ENCODE assay signal across 28 cellular contexts in genomic region chr4:51997647-51998046, GRCh38. TPM values are rescaled to one million over a fixed set of nuclear protein-coding genes. Genes with fewer than 3 reads are reported as not detected.
DNase-seq lines count a peak whose midpoint lies in the region; ATAC-seq and TF ChIP-seq lines count a peak whose summit lies in the region.
"Had no signal": no experiment of that assay in that cellular context is flagged by ENCODE, and none has a peak within 500 bp of the region (broad histone marks: within the 10 kb centered on the region; RNA-seq: fewer than 3 reads in every experiment).

No MANE protein-coding gene starts in this region.

- no peak overlapping the region for H2AFZ ChIP-seq in GM23338
- H2AFZ ChIP-seq: GM23248 had no signal

- H3K36me3 Mint-ChIP-seq in GM23338 (ENCODE audit: low read depth) (no peaks in the 10 kb centered on the region), Calu3 (ENCODE audit: insufficient read depth, unreplicated experiment) (no peaks in the 10 kb centered on the region)

- H3K79me2 ChIP-seq in GM23338 (replicated peaks; ENCODE audit: insufficient read depth): no peaks in the 10 kb centered on the region

- peaks cover 4% of the 10 kb centered on the region; the same call in 1 of the 2 replicates for H4K20me1 ChIP-seq in GM23338 (replicated peaks; ENCODE audit: insufficient read depth)

- H3K9me2 ChIP-seq in GM23338 (ENCODE audit: insufficient read depth): no peaks in the 10 kb centered on the region

- H3K4me3 Mint-ChIP-seq in GM23338 (no peak overlapping the region), Calu3 (ENCODE audit: low read depth, unreplicated experiment) (no peak overlapping the region)

- H3K4me3 ChIP-seq in GM23338 (no peak overlapping the region), NB4 (ENCODE audit: low read depth, low read length) (no peak overlapping the region)
- H3K4me3 ChIP-seq: GM23248, HAP-1, SK-N-MC had no signal

- H3F3A ChIP-seq in GM23338 (replicated peaks; ENCODE audit: low read depth): no peaks in the 10 kb centered on the region

- intact Hi-C loops in Calu3 (cut with micrococcal nuclease; ENCODE audit: unreplicated experiment): no loop called here

- TF ChIP-seq CTCF in GM23338 (conservative IDR thresholded peaks at IDR 0.05; ENCODE audit: low read depth in 2 of 2) (peak; percentile 14 to 25; a peak in 3 of 4 replicates), NB4 (IDR thresholded peaks at IDR 0.05; ENCODE audit: low read depth, low read length) (peak; percentile 9), Calu3 (IDR thresholded peaks at IDR 0.05; ENCODE audit: unreplicated experiment) (no peak)

- CTCF ChIA-PET in Calu3 (lab: Charles Lee): no interaction called here

- no peak overlapping the region for H3K27ac Mint-ChIP-seq in GM23338
- H3K27ac Mint-ChIP-seq in Calu3 (ENCODE audit: unreplicated experiment): no peak overlapping the region

- H3K27ac ChIP-seq in GM23338 (ENCODE audit: low read depth): no peak overlapping the region
- H3K27ac ChIP-seq: GM23248, HL-60, SK-N-MC had no signal

- TF ChIP-seq POLR2A in NB4 (IDR thresholded peaks at IDR 0.05; ENCODE audit: extremely low read depth, insufficient read length): no peak

- BruUV-seq in Calu3 (replicated peaks; lab: Mats Ljungman, UMichigan): no TSS peak

- H3K9me3 Mint-ChIP-seq in GM23338 (no peaks in the 10 kb centered on the region), Calu3 (ENCODE audit: low read depth, unreplicated experiment) (no peaks in the 10 kb centered on the region)

- H3K4me2 ChIP-seq in GM23338: no peak overlapping the region

- peaks cover 12% of the 10 kb centered on the region for H3K4me1 ChIP-seq in GM23338 (ENCODE audit: insufficient read depth)
- H3K4me1 ChIP-seq: HAP-1 had no signal

- H3K27me3 Mint-ChIP-seq in GM23338 (ENCODE audit: insufficient read depth, low read depth, poor library complexity) (peaks cover 3% of the 10 kb centered on the region), Calu3 (ENCODE audit: unreplicated experiment) (peaks cover 9% of the 10 kb centered on the region)

- H3K27me3 ChIP-seq in GM23338 (ENCODE audit: insufficient read depth): no peaks in the 10 kb centered on the region

- H3K4me1 Mint-ChIP-seq in GM23338 (peaks cover 16% of the 10 kb centered on the region), Calu3 (ENCODE audit: low read depth, unreplicated experiment) (peaks cover 9% of the 10 kb centered on the region)

- DNase-seq in GM23338 (ENCODE audit: low spot score) (no peak), NB4 (ENCODE audit: low read depth) (no peak), amniotic epithelial cell (ENCODE audit: low read depth) (peak; percentile 14), left lobe of liver (ENCODE audit: low spot score) (no peak), DMS53 (lab: John Stamatoyannopoulos, UW) (no peak), superior temporal gyrus (ENCODE audit: extremely low spot score) (no peak), NCI-H1417 (lab: John Stamatoyannopoulos, UW) (no peak), Calu3 (no peak)
- DNase-seq: ACHN; C1 segment of cervical spinal cord; DMS79; GM23248; KBM-7; NCI-H1105 treated with DMSO at 0.1 percent for 48 hours; NCI-H1694; NCI-H2081; NCI-H2171; NCI-H345; NCI-H524; NCI-H774; NK-92 treated with Interleukin-12 subunit alpha and Interleukin-12 subunit beta, amount 100 ng/mL, for 24 hours; OCI-M1; SHP77; SW 1271 had no signal

- H3K36me3 ChIP-seq in GM23338 (ENCODE audit: insufficient read depth): no peaks in the 10 kb centered on the region
- H3K36me3 ChIP-seq: HAP-1 had no signal

- ATAC-seq in GM23338 (no peak), left lobe of liver (peak; percentile 29)

TF ChIP-seq in GM23338, 12 proteins besides CTCF, POLR2A, EP300 and RAD21:
- TF ChIP-seq, protein P1, sequence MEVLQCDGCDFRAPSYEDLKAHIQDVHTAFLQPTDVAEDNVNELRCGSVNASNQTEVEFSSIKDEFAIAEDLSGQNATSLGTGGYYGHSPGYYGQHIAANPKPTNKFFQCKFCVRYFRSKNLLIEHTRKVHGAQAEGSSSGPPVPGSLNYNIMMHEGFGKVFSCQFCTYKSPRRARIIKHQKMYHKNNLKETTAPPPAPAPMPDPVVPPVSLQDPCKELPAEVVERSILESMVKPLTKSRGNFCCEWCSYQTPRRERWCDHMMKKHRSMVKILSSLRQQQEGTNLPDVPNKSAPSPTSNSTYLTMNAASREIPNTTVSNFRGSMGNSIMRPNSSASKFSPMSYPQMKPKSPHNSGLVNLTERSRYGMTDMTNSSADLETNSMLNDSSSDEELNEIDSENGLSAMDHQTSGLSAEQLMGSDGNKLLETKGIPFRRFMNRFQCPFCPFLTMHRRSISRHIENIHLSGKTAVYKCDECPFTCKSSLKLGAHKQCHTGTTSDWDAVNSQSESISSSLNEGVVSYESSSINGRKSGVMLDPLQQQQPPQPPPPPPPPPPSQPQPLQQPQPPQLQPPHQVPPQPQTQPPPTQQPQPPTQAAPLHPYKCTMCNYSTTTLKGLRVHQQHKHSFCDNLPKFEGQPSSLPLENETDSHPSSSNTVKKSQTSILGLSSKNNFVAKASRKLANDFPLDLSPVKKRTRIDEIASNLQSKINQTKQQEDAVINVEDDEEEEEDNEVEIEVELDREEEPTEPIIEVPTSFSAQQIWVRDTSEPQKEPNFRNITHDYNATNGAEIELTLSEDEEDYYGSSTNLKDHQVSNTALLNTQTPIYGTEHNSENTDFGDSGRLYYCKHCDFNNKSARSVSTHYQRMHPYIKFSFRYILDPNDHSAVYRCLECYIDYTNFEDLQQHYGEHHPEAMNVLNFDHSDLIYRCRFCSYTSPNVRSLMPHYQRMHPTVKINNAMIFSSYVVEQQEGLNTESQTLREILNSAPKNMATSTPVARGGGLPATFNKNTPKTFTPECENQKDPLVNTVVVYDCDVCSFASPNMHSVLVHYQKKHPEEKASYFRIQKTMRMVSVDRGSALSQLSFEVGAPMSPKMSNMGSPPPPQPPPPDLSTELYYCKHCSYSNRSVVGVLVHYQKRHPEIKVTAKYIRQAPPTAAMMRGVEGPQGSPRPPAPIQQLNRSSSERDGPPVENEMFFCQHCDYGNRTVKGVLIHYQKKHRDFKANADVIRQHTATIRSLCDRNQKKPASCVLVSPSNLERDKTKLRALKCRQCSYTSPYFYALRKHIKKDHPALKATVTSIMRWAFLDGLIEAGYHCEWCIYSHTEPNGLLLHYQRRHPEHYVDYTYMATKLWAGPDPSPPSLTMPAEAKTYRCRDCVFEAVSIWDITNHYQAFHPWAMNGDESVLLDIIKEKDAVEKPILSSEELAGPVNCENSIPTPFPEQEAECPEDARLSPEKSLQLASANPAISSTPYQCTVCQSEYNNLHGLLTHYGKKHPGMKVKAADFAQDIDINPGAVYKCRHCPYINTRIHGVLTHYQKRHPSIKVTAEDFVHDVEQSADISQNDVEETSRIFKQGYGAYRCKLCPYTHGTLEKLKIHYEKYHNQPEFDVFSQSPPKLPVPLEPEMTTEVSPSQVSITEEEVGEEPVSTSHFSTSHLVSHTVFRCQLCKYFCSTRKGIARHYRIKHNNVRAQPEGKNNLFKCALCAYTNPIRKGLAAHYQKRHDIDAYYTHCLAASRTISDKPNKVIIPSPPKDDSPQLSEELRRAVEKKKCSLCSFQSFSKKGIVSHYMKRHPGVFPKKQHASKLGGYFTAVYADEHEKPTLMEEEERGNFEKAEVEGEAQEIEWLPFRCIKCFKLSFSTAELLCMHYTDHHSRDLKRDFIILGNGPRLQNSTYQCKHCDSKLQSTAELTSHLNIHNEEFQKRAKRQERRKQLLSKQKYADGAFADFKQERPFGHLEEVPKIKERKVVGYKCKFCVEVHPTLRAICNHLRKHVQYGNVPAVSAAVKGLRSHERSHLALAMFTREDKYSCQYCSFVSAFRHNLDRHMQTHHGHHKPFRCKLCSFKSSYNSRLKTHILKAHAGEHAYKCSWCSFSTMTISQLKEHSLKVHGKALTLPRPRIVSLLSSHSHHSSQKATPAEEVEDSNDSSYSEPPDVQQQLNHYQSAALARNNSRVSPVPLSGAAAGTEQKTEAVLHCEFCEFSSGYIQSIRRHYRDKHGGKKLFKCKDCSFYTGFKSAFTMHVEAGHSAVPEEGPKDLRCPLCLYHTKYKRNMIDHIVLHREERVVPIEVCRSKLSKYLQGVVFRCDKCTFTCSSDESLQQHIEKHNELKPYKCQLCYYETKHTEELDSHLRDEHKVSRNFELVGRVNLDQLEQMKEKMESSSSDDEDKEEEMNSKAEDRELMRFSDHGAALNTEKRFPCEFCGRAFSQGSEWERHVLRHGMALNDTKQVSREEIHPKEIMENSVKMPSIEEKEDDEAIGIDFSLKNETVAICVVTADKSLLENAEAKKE (CRISPR knock-in tag; IDR thresholded peaks at IDR 0.05): no peak
- TF ChIP-seq JUNB (IDR thresholded peaks at IDR 0.05; ENCODE audit: unreplicated experiment) (no peak), CREB1 (CRISPR knock-in tag; IDR thresholded peaks at IDR 0.05; ENCODE audit: low read depth) (no peak), POLR2AphosphoS5 (IDR thresholded peaks at IDR 0.05; ENCODE audit: low read depth) (no peak), ZNF114 (CRISPR knock-in tag; IDR thresholded peaks at IDR 0.05) (no peak)

RNA-seq across cellular contexts. Expression of gene LRRC66, which starts 22.5 kb away (rescaled TPM):
- total RNA-seq in GM23338 (2014; rRNA removed; shearing (Covaris generic)): 0.08 and 0.24 TPM in 2 replicates
- 0.09 TPM in 1 of 2 replicates, not detected in the other for polyA plus RNA-seq in GM23338 (2016; fragmentation: Nextera tagmentation; extraction: Ambion mirVana)
- total RNA-seq in left lobe of liver: 0.18 TPM
- total RNA-seq in Calu3 (2022): 0.15 TPM in 1 of 2 replicates, not detected in the other
- total RNA-seq: HT1080 had no signal

RNA-seq across cellular contexts. Expression of gene SGCB, which starts 40.5 kb away (rescaled TPM):
- total RNA-seq in GM23338 (2014; rRNA removed; shearing (Covaris generic)): 19.6 and 24.9 TPM in 2 replicates
- polyA plus RNA-seq in GM23338 (2016; fragmentation: Nextera tagmentation; extraction: Ambion mirVana): 10.8 and 11.8 TPM in 2 replicates
- total RNA-seq in left lobe of liver: 8.6 TPM
- total RNA-seq in Calu3 (2022): 10.4 and 11.8 TPM in 2 replicates

RNA-seq across cellular contexts. Expression of gene SPATA18, which starts 53.5 kb away (rescaled TPM):
- 2.5 and 4.2 TPM in 2 replicates for total RNA-seq in GM23338 (2014; rRNA removed; shearing (Covaris generic))
- polyA plus RNA-seq in GM23338 (2016; fragmentation: Nextera tagmentation; extraction: Ambion mirVana): 1.3 and 1.5 TPM in 2 replicates
- total RNA-seq in left lobe of liver (2.5 TPM), Calu3 (2022) (not detected in 2 replicates)
